ENCODE assay signal across 16 cellular contexts in the genomic region with DNA sequence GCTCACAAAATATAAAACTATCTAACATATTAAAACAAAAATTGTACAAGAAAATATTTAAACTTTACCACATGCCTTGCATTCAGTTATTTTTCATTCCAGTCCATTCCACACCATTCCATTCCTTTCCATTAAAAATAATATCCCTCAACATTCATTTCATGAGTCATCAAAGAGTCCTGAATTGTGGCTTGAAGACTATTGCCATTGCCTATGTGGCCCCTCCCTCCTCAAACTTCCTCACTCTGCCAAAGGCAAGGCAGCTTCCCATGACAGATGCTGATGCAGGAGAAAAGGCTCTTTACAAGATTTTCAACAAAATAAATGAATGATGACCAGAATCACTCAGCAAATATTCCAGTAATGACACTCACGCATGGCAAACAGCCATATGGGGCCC. TPM values are rescaled to one million over a fixed set of nuclear protein-coding genes. Genes with fewer than 3 reads are reported as not detected.
DNase-seq lines count a peak whose midpoint lies in the region; ATAC-seq, FAIRE-seq and TF ChIP-seq lines count a peak whose summit lies in the region.
"Had no signal": no experiment of that assay in that cellular context is flagged by ENCODE, and none has a peak within 500 bp of the region (broad histone marks: within the 10 kb centered on the region; RNA-seq: fewer than 3 reads in every experiment).

No MANE protein-coding gene starts in this region.

- no peaks in the 10 kb centered on the region for H3K36me3 ChIP-seq in bronchial epithelial cell (ENCODE audit: control insufficient read depth, insufficient read depth, low read length)
- H3K36me3 ChIP-seq: BE2C, sigmoid colon had no signal

- H3K4me3 ChIP-seq in bronchial epithelial cell (ENCODE audit: low read depth, low read length): no peak overlapping the region
- H3K4me3 ChIP-seq: sigmoid colon, testis had no signal

- DNase-seq in EL (peak; percentile 46), M059J (ENCODE audit: low read depth) (peak; percentile 44), bronchial epithelial cell (ENCODE audit: low read depth) (peak; percentile 75), myocyte (ENCODE audit: low read depth) (peak; percentile 74), GM20000 (ENCODE audit: low spot score) (no peak)
- DNase-seq: activated CD8-positive, alpha-beta memory T cell treated with anti-CD3 and anti-CD28 coated beads, Interleukin-2, amount 50 U/mL, for 4 hours; activated naive CD4-positive, alpha-beta T cell treated with Interleukin-2 at 50 U/mL for 16 hours; BE2C; dermis blood vessel endothelial cell; NCI-H1436 treated with DMSO at 0.1 percent for 48 hours; sigmoid colon; stimulated activated CD4-positive, alpha-beta T cell treated with anti-CD3 and anti-CD28 coated beads, Interleukin-4, amount 100 ng/mL, for 1 hour; testis had no signal

- TF ChIP-seq CTCF in bronchial epithelial cell (IDR thresholded peaks at IDR 0.05; ENCODE audit: insufficient read depth, low read length, severe bottlenecking): no peak
- no peak for TF ChIP-seq CTCF in GM20000 (IDR thresholded peaks at IDR 0.05; ENCODE audit: extremely low read depth, missing control alignments)

- no peak for FAIRE-seq in bronchial epithelial cell (lab: Jason Lieb, UNC)

- ATAC-seq in HG02588 (IDR thresholded peaks at IDR 0.05; ENCODE audit: unreplicated experiment) (no peak), HG03378 (IDR thresholded peaks at IDR 0.05; ENCODE audit: unreplicated experiment) (no peak), GM18511 (IDR thresholded peaks at IDR 0.05; ENCODE audit: unreplicated experiment) (no peak)

- no peaks in the 10 kb centered on the region for H3K27me3 ChIP-seq in bronchial epithelial cell (ENCODE audit: control insufficient read depth, insufficient read depth, low read length)
- H3K27me3 ChIP-seq: BE2C, sigmoid colon, testis had no signal

RNA-seq across cellular contexts. Expression of gene IL20RA, which starts 31.7 kb away (rescaled TPM):
- not detected in 2 replicates for total RNA-seq in M059J (2014; rRNA removed; shearing (Covaris generic))
- 4.5 and 10.5 TPM in 2 replicates for total RNA-seq in bronchial epithelial cell
- total RNA-seq in myocyte: 6.4 and 6.7 TPM in 2 replicates
- polyA plus RNA-seq in myocyte (2012): 6.3 TPM
